ENCODE assay signal across 26 cellular contexts in genomic region chr7:54465095-54465494, GRCh38.
"Had no signal": no experiment of that assay in that cellular context is flagged by ENCODE, and none has a peak within 500 bp of the region (broad histone marks: within the 10 kb centered on the region; RNA-seq: fewer than 3 reads in every experiment).

No MANE protein-coding gene starts in this region.

- H3K27me3 ChIP-seq: colonic mucosa, esophagus squamous epithelium, gastrocnemius medialis, heart left ventricle, hepatocyte, left lung had no signal

- DNase-seq: colonic mucosa; cortex of kidney; effector CD8-positive, alpha-beta T cell; effector memory CD8-positive, alpha-beta T cell; endodermal cell; erythroblast; esophagus squamous epithelium; foreskin fibroblast; foreskin melanocyte; gastrocnemius medialis; heart left ventricle; hypothalamus; immature natural killer cell; islet precursor cell; kidney; kidney glomerular epithelial cell; left lung; left ventricle myocardium superior; lower lobe of right lung; mesenchymal stem cell had no signal

- H3K4me3 ChIP-seq: colonic mucosa, esophagus squamous epithelium, gastrocnemius medialis, heart left ventricle, hepatocyte, left lung, lower lobe of right lung had no signal

- FAIRE-seq: endometrium, kidney had no signal

- H3K27ac ChIP-seq: colonic mucosa, epithelial cell of prostate, esophagus squamous epithelium, gastrocnemius medialis, heart left ventricle, hepatocyte, left lung, lower lobe of right lung had no signal

- H3K4me1 Mint-ChIP-seq: endodermal cell, immature natural killer cell, mesothelial cell of epicardium had no signal

- H3K9me3 Mint-ChIP-seq: endodermal cell had no signal

- H3K27ac Mint-ChIP-seq: dendritic cell treated with granulocyte-macrophage colony-stimulating factor and Interleukin-4, amounts not matched to agents 40 ng/mL and 50 ng/mL, for 4 days; effector memory CD8-positive, alpha-beta T cell; endodermal cell; immature natural killer cell; mesothelial cell of epicardium had no signal

- H3K27me3 Mint-ChIP-seq: dendritic cell treated with granulocyte-macrophage colony-stimulating factor and Interleukin-4, amounts not matched to agents 40 ng/mL and 50 ng/mL, for 4 days; effector memory CD8-positive, alpha-beta T cell had no signal

- H3K4me3 Mint-ChIP-seq: dendritic cell treated with granulocyte-macrophage colony-stimulating factor and Interleukin-4, amounts not matched to agents 40 ng/mL and 50 ng/mL, for 4 days; effector memory CD8-positive, alpha-beta T cell; endodermal cell; immature natural killer cell; mesothelial cell of epicardium had no signal

- ATAC-seq: effector memory CD8-positive, alpha-beta T cell; esophagus mucosa; gastrocnemius medialis; heart left ventricle; left lung; left ventricle myocardium superior; lower lobe of right lung had no signal

- H3K36me3 Mint-ChIP-seq: mesothelial cell of epicardium had no signal

- H3K9me3 ChIP-seq: colonic mucosa, esophagus squamous epithelium, gastrocnemius medialis, lower lobe of right lung had no signal

- H3K4me1 ChIP-seq: colonic mucosa, esophagus squamous epithelium, gastrocnemius medialis, heart left ventricle, left lung, lower lobe of right lung had no signal

- H3K36me3 ChIP-seq: colonic mucosa, esophagus squamous epithelium, gastrocnemius medialis, heart left ventricle, left lung, lower lobe of right lung had no signal
